16 cellular contexts compared by ENCODE assay signal in genomic region chr4:66014146-66014765, GRCh38.
"Had no signal": no experiment of that assay in that cellular context is flagged by ENCODE, and none has a peak within 500 bp of the region (broad histone marks: within the 10 kb centered on the region; RNA-seq: fewer than 3 reads in every experiment).

No MANE protein-coding gene starts in this region.

- H3K27me3 ChIP-seq: gastrocnemius medialis, heart left ventricle, sigmoid colon, spleen had no signal

- H3K36me3 ChIP-seq: gastrocnemius medialis, heart left ventricle, prostate gland, sigmoid colon, spleen had no signal

- H3K9me3 ChIP-seq: gastrocnemius medialis, prostate gland had no signal

- H3K27ac ChIP-seq: epithelial cell of prostate, gastrocnemius medialis, heart left ventricle, prostate gland, sigmoid colon, spleen had no signal

- DNase-seq: activated CD4-positive, alpha-beta T cell treated with anti-CD3 and anti-CD28 coated beads, Interleukin-2, amount 50 U/mL, for 4 hours; activated naive CD4-positive, alpha-beta T cell treated with Interleukin-2 at 50 U/mL for 16 hours; activated T-cell treated with anti-CD3 and anti-CD28 coated beads for 4 hours; anterior cingulate cortex; cerebellar nuclear complex; effector memory CD8-positive, alpha-beta T cell; gastrocnemius medialis; heart left ventricle; kidney glomerular epithelial cell; left ventricle myocardium superior; naive thymus-derived CD8-positive, alpha-beta T cell; nucleus accumbens; sigmoid colon; spleen had no signal

- H3K4me3 ChIP-seq: gastrocnemius medialis, heart left ventricle, prostate gland, sigmoid colon, spleen had no signal

- ATAC-seq: effector memory CD8-positive, alpha-beta T cell; gastrocnemius medialis; heart left ventricle; left ventricle myocardium superior; naive thymus-derived CD8-positive, alpha-beta T cell had no signal

- H3K4me1 ChIP-seq: gastrocnemius medialis, heart left ventricle, prostate gland, sigmoid colon, spleen had no signal
